Comparison of ENCODE assay signal across 29 cellular contexts in genomic region chr6:16624631-16625299, GRCh38.
DNase-seq lines count a peak whose midpoint lies in the region; ATAC-seq and TF ChIP-seq lines count a peak whose summit lies in the region.
"Had no signal": no experiment of that assay in that cellular context is flagged by ENCODE, and none has a peak within 500 bp of the region (broad histone marks: within the 10 kb centered on the region; RNA-seq: fewer than 3 reads in every experiment).

No MANE protein-coding gene starts in this region.

- H3K36me3 Mint-ChIP-seq in type B pancreatic cell: peaks cover 8% of the 10 kb centered on the region

- H3K9me2 ChIP-seq in SK-N-SH: no peaks in the 10 kb centered on the region

- no peak overlapping the region for H3K4me3 Mint-ChIP-seq in type B pancreatic cell
- H3K4me3 Mint-ChIP-seq: activated naive CD8-positive, alpha-beta T cell treated with anti-CD3 and anti-CD28 coated beads, Interleukin-2, amount 50 U/mL, for 24 hours; activated T-cell treated with anti-CD3 and anti-CD28 coated beads, Interleukin-2, amount 50 U/mL, for 72 hours; neural crest cell had no signal

- H3K79me2 ChIP-seq in SK-N-SH (ENCODE audit: insufficient read depth): peaks cover 49% of the 10 kb centered on the region
- H3K79me2 ChIP-seq: parathyroid adenoma had no signal

- ATAC-seq in SK-N-SH treated with all-trans-retinoic acid at 6 μM for 48 hours (peak; percentile 19; the same call in 2 of the 3 replicates), foreskin keratinocyte (peak; percentile 20), HG03135 (IDR thresholded peaks at IDR 0.05; ENCODE audit: unreplicated experiment) (no peak)
- ATAC-seq: activated naive CD8-positive, alpha-beta T cell treated with anti-CD3 and anti-CD28 coated beads, Interleukin-2, amount 50 U/mL, for 24 hours; activated T-cell treated with anti-CD3 and anti-CD28 coated beads, Interleukin-2, amount 50 U/mL, for 72 hours; body of pancreas; Right ventricle myocardium inferior; stimulated activated naive CD8-positive, alpha-beta T cell treated with anti-CD3 and anti-CD28 coated beads, Interleukin-15, Interleukin-2, amounts not matched to agents 100 U/mL and 50 U/mL, for 24 hours had no signal

- CTCF ChIA-PET in SK-N-SH (lab: Yijun Ruan, JAX): interaction anchor here (0.7 kb wide), 1 partner anchor 31 kb away, joined by 3 read pairs; no protein-coding TSS in a partner anchor

- WGBS in SK-N-SH (ENCODE audit: low lambda C conversion rate): 84% methylated on average over 9 of the region's 9 CpGs

- no peak for TF ChIP-seq EP300 in SK-N-SH (IDR thresholded peaks at IDR 0.05; ENCODE audit: borderline replicate concordance in 1 of 2, low read depth in 1 of 2, low read length in 1 of 2)

- no peaks in the 10 kb centered on the region for H3K27me3 ChIP-seq in SK-N-SH (ENCODE audit: insufficient read depth)
- no peaks in the 10 kb centered on the region for H3K27me3 ChIP-seq in foreskin keratinocyte
- H3K27me3 ChIP-seq: body of pancreas, right atrium auricular region had no signal

- DNase-seq in SK-N-SH (no peak), foreskin keratinocyte (peak in 1 of 2 donors; percentile 25), type B pancreatic cell (ENCODE audit: extremely low spot score, unreplicated experiment) (no peak), amygdala (lab: John Stamatoyannopoulos, UW) (no peak), NAMALWA (ENCODE audit: low spot score) (no peak)
- DNase-seq: 8988T; activated CD4-positive, alpha-beta T cell treated with anti-CD3 and anti-CD28 coated beads, Interleukin-2, amount 50 U/mL, for 48 hours; activated CD4-positive, CD25-positive, alpha-beta regulatory T cell treated with anti-CD3 and anti-CD28 coated beads, Interleukin-2, amount 50 U/mL, for 72 hours; activated naive CD8-positive, alpha-beta T cell treated with anti-CD3 and anti-CD28 coated beads, Interleukin-2, amount 50 U/mL, for 24 hours; activated T-cell treated with anti-CD3 and anti-CD28 coated beads, Interleukin-2, amount 50 U/mL, for 72 hours; AML-193; CD4-positive, CD25-positive, alpha-beta regulatory T cell; cerebellar nuclear complex; DND-41; glutamatergic neuron; HCEC 1CT; MV-4-11; small intestine; stimulated activated CD4-positive, alpha-beta T cell treated with anti-CD3 and anti-CD28 coated beads, Interleukin-1b, Interleukin-23, amount 100 ng/mL, for 48 hours; stimulated activated naive CD8-positive, alpha-beta T cell treated with anti-CD3 and anti-CD28 coated beads, Interleukin-15, Interleukin-2, amounts not matched to agents 100 U/mL and 50 U/mL, for 24 hours; T-helper 2 cell had no signal

- H3K4me1 ChIP-seq in SK-N-SH (ENCODE audit: control insufficient read depth in 1 of 2, insufficient read depth in 2 of 2, low read depth in 1 of 2, low read length in 1 of 2) (peaks cover 0 to 3% of the 10 kb centered on the region in 2 experiments; a peak in 1 of 4 replicates), foreskin keratinocyte (peaks cover 11% of the 10 kb centered on the region)

- no peaks in the 10 kb centered on the region for H3K9me3 Mint-ChIP-seq in type B pancreatic cell

- H3K9ac ChIP-seq in SK-N-SH: no peak overlapping the region
- H3K9ac ChIP-seq: parathyroid adenoma had no signal

- H2AFZ ChIP-seq in SK-N-SH (ENCODE audit: low read depth): no peak overlapping the region
- H2AFZ ChIP-seq: parathyroid adenoma had no signal

- H3K27ac ChIP-seq in SK-N-SH (ENCODE audit: low read depth in 2 of 2, low read length in 1 of 2): peak overlapping the region in 1 of 2 experiments; percentile 47; a peak in 2 of 4 replicates
- peak overlapping the region; percentile 31 for H3K27ac ChIP-seq in angular gyrus (ENCODE audit: low read depth, low read length)
- no peak overlapping the region for H3K27ac ChIP-seq in foreskin keratinocyte
- H3K27ac ChIP-seq: body of pancreas, parathyroid adenoma, right atrium auricular region had no signal

- no peak for TF ChIP-seq CTCF in SK-N-SH (IDR thresholded peaks at IDR 0.05)
- TF ChIP-seq CTCF in foreskin keratinocyte (conservative IDR thresholded peaks at IDR 0.05): no peak
- no peak for TF ChIP-seq CTCF in type B pancreatic cell (conservative IDR thresholded peaks at IDR 0.05)

- H4K20me1 ChIP-seq in SK-N-SH (ENCODE audit: insufficient read depth): no peaks in the 10 kb centered on the region

- peaks cover 0 to 15% of the 10 kb centered on the region in 2 experiments for H3K36me3 ChIP-seq in SK-N-SH (replicated peaks in 1 of 2; ENCODE audit: control insufficient read depth in 1 of 2, insufficient read depth in 2 of 2, low read length in 1 of 2)
- H3K36me3 ChIP-seq: right atrium auricular region had no signal

- TF ChIP-seq RAD21 in SK-N-SH (IDR thresholded peaks at IDR 0.05; ENCODE audit: low read length): no peak

- H3K27me3 Mint-ChIP-seq in type B pancreatic cell: no peaks in the 10 kb centered on the region
- H3K27me3 Mint-ChIP-seq: activated naive CD8-positive, alpha-beta T cell treated with anti-CD3 and anti-CD28 coated beads, Interleukin-2, amount 50 U/mL, for 24 hours; CD4-positive, CD25-positive, alpha-beta regulatory T cell had no signal

- POLR2A ChIA-PET in SK-N-SH (lab: Yijun Ruan, JAX): no interaction called here

- H3K4me3 ChIP-seq in SK-N-SH (ENCODE audit: low read depth in 2 of 2, low read length in 1 of 2): no peak overlapping the region
- H3K4me3 ChIP-seq: body of pancreas, right atrium auricular region had no signal

- H3F3A ChIP-seq in SK-N-SH (replicated peaks; ENCODE audit: insufficient read depth): peaks cover 11% of the 10 kb centered on the region

- peak overlapping the region; percentile 56 for H3K27ac Mint-ChIP-seq in type B pancreatic cell
- H3K27ac Mint-ChIP-seq: activated naive CD8-positive, alpha-beta T cell treated with anti-CD3 and anti-CD28 coated beads, Interleukin-2, amount 50 U/mL, for 24 hours; activated T-cell treated with anti-CD3 and anti-CD28 coated beads, Interleukin-2, amount 50 U/mL, for 72 hours had no signal

- no peak overlapping the region for H3K4me2 ChIP-seq in SK-N-SH

- peaks cover 5% of the 10 kb centered on the region for H3K4me1 Mint-ChIP-seq in type B pancreatic cell (ENCODE audit: unreplicated experiment)
- H3K4me1 Mint-ChIP-seq: neural crest cell had no signal

- no peaks in the 10 kb centered on the region for H3K9me3 ChIP-seq in SK-N-SH
- H3K9me3 ChIP-seq: body of pancreas, right atrium auricular region had no signal

TF ChIP-seq in SK-N-SH treated with all-trans-retinoic acid at 6 μM for 48 hours, 23 proteins besides CTCF, POLR2A, EP300 and RAD21 (continues in another document):
- no peak for TF ChIP-seq ZC3H10 (CRISPR knock-in tag; IDR thresholded peaks at IDR 0.05)
- TF ChIP-seq TOX (CRISPR knock-in tag; IDR thresholded peaks at IDR 0.05; ENCODE audit: borderline replicate concordance): no peak
- no peak for TF ChIP-seq PPARA (CRISPR knock-in tag; IDR thresholded peaks at IDR 0.05; ENCODE audit: borderline replicate concordance)
- TF ChIP-seq RARB (CRISPR knock-in tag; IDR thresholded peaks at IDR 0.05): no peak
- no peak for TF ChIP-seq TSHZ2 (CRISPR knock-in tag; IDR thresholded peaks at IDR 0.05)

TF ChIP-seq in SK-N-SH, 30 proteins besides CTCF, POLR2A, EP300 and RAD21 (continues in another document):
- TF ChIP-seq SMC3 (IDR thresholded peaks at IDR 0.05; ENCODE audit: low read depth, low read length) (no peak), ZBTB33 (IDR thresholded peaks at IDR 0.05; ENCODE audit: borderline replicate concordance, low read depth) (no peak), EZH2phosphoT487 (IDR thresholded peaks at IDR 0.05; ENCODE audit: borderline replicate concordance, low read depth) (no peak), FOXJ3 (CRISPR knock-in tag; IDR thresholded peaks at IDR 0.05) (no peak), ELF1 (IDR thresholded peaks at IDR 0.05) (no peak), PBX3 (IDR thresholded peaks at IDR 0.05) (no peak), GATA2 (CRISPR knock-in tag; IDR thresholded peaks at IDR 0.05) (no peak), TEAD4 (IDR thresholded peaks at IDR 0.05; ENCODE audit: borderline replicate concordance, insufficient read depth) (no peak), SIN3A (IDR thresholded peaks at IDR 0.05; ENCODE audit: borderline replicate concordance, low read depth, low read length) (no peak), MXI1 (IDR thresholded peaks at IDR 0.05; ENCODE audit: low read depth, low read length) (no peak), MEF2A (IDR thresholded peaks at IDR 0.05; ENCODE audit: borderline replicate concordance, low read depth) (no peak), RCOR1 (IDR thresholded peaks at IDR 0.05; ENCODE audit: low read length) (no peak), MAX (IDR thresholded peaks at IDR 0.05; ENCODE audit: low read depth) (no peak), NFIC (IDR thresholded peaks at IDR 0.05; ENCODE audit: borderline replicate concordance) (no peak), TCF12 (IDR thresholded peaks at IDR 0.05) (no peak), JUND (IDR thresholded peaks at IDR 0.05) (no peak)
